ENCODE assay signal across 29 cellular contexts in genomic region chrX:92224406-92224805, GRCh38.
"Had no signal": no experiment of that assay in that cellular context is flagged by ENCODE, and none has a peak within 500 bp of the region (broad histone marks: within the 10 kb centered on the region; RNA-seq: fewer than 3 reads in every experiment).

No MANE protein-coding gene starts in this region.

- H3K27ac ChIP-seq: Peyer's patch, SK-N-MC had no signal

- H3K4me1 Mint-ChIP-seq: T-cell had no signal

- DNase-seq: MG63, NCI-H1048, NCI-H1092 treated with DMSO at 0.1 percent for 48 hours, NCI-H1105 treated with DMSO at 0.1 percent for 48 hours, NCI-H1417, NCI-H1436, NCI-H146, NCI-H1694, NCI-H187, NCI-H1930, NCI-H2029 treated with DMSO at 0.1 percent for 48 hours, NCI-H2171 treated with DMSO at 0.1 percent for 48 hours, NCI-H2227 treated with DMSO at 0.1 percent for 48 hours, NCI-H345, NCI-H446, NCI-H510A treated with DMSO at 0.1 percent for 48 hours, NCI-H524 treated with DMSO at 0.1 percent for 48 hours, NCI-H526 treated with DMSO at 0.1 percent for 48 hours, NCI-H748 treated with DMSO at 0.1 percent for 48 hours, NCI-H82, OCI-M1, PC-3, Peyer's patch, Right ventricle myocardium superior, RPMI8226, SHP77 treated with DMSO at 0.1 percent for 48 hours, T-cell had no signal

- H3K9me3 ChIP-seq: MG63, Peyer's patch had no signal

- H3K27me3 ChIP-seq: MG63, Peyer's patch had no signal

- H3K4me3 Mint-ChIP-seq: T-cell had no signal

- H3K36me3 Mint-ChIP-seq: T-cell had no signal

- H3K4me1 ChIP-seq: Peyer's patch had no signal

- H3K36me3 ChIP-seq: MG63, Peyer's patch had no signal

- H3K27me3 Mint-ChIP-seq: T-cell had no signal

- H3K4me3 ChIP-seq: MG63, Peyer's patch, SK-N-MC had no signal

- ATAC-seq: PC-3, SK-N-SH treated with all-trans-retinoic acid at 6 μM for 48 hours, T-cell had no signal
